ENCODE assay signal across 8 cellular contexts in the genomic region with DNA sequence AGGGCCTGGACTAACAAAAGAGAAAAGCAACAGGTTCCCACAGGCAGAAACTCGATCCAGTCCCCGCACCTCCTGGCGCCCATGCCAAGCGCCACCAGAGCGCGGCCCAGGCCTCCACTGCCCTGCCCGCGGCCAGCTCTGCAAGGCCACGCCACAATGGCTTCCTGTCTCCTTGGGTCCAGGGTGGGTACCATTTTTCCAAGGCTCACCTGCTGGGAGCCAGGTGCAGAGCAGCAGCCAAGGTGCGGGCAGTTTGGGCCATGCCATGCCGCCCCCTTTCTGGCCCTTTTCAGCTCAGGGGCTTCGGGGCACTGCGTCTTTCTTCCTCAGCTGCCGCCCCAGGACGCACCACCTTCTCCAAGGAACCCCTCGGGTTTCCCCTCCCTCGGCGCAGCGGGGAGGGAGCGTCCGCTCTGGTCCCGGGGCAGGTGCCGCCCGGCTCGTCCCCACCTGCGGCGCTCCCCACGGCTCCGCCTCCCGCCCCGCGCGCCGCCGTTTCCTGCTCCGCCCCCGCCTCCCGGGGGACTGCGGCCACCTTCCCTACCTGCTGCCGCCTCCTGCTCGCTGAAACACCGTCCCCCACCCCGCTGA. TPM values are rescaled to one million over a fixed set of nuclear protein-coding genes. Genes with fewer than 3 reads are reported as not detected.
DNase-seq lines count a peak whose midpoint lies in the region; ATAC-seq and TF ChIP-seq lines count a peak whose summit lies in the region.

Gene ILDR1, minus strand, starts transcription at position 437 of the 591 bp plus-strand sequence. Its CDS starts 170 bp downstream, at position 267.

- 4% methylated on average over 22 of the region's 43 CpGs for WGBS in esophagus muscularis mucosa

- no peak for TF ChIP-seq CTCF in GM12865 (IDR thresholded peaks at IDR 0.05; ENCODE audit: insufficient read depth, low read depth, low read length, missing control alignments)
- no peak for TF ChIP-seq CTCF in esophagus muscularis mucosa (IDR thresholded peaks at IDR 0.05)

- peaks cover 0 to 30% (median 3%) of the 10 kb centered on the region in 4 donors for H3K27me3 ChIP-seq in esophagus muscularis mucosa

- no peaks in the 10 kb centered on the region for H3K36me3 Mint-ChIP-seq in stimulated activated effector memory CD8-positive, alpha-beta T cell treated with anti-CD3 and anti-CD28 coated beads, Interleukin-12 subunit alpha, Interleukin-12 subunit beta, amount 100 ng/mL, for 72 hours

- H3K4me1 Mint-ChIP-seq in stimulated activated effector memory CD8-positive, alpha-beta T cell treated with anti-CD3 and anti-CD28 coated beads, Interleukin-12 subunit alpha, Interleukin-12 subunit beta, amount 100 ng/mL, for 72 hours: peaks cover 6% of the 10 kb centered on the region

- H3K4me3 ChIP-seq in GM12865 (ENCODE audit: low read depth, low read length) (peak within 1 kb of the TSS; percentile 54), esophagus muscularis mucosa (peak within 1 kb of the TSS in 2 of 4 donors; percentile 22 to 39)

- DNase-seq in GM12865 (ENCODE audit: low read depth) (peak; percentile 72), NCI-H748 treated with DMSO at 0.1 percent for 48 hours (lab: John Stamatoyannopoulos, UW) (peak; percentile 2), esophagus muscularis mucosa (ENCODE audit: extremely low spot score) (peak; percentile 80), EL (no peak), AG20443 (ENCODE audit: low spot score) (no peak), NCI-H1048 (lab: John Stamatoyannopoulos, UW) (no peak)
- peak in 1 of 2 donors; percentile 46 for DNase-seq in stimulated activated effector memory CD8-positive, alpha-beta T cell treated with anti-CD3 and anti-CD28 coated beads, Interleukin-12 subunit alpha, Interleukin-12 subunit beta, amount 100 ng/mL, for 72 hours (ENCODE audit: low spot score in 2 of 2)

- no peak within 1 kb of the TSS for H3K27ac ChIP-seq in esophagus muscularis mucosa (replicated peaks in 1 of 4)

- no peak for TF ChIP-seq EP300 in esophagus muscularis mucosa (IDR thresholded peaks at IDR 0.05)

- peak; percentile 42 for ATAC-seq in HG02623 (IDR thresholded peaks at IDR 0.05; ENCODE audit: unreplicated experiment)
- peak; percentile 54 for ATAC-seq in stimulated activated effector memory CD8-positive, alpha-beta T cell treated with anti-CD3 and anti-CD28 coated beads, Interleukin-12 subunit alpha, Interleukin-12 subunit beta, amount 100 ng/mL, for 72 hours

- H3K36me3 ChIP-seq in esophagus muscularis mucosa: no peaks in the 10 kb centered on the region

- no peak within 1 kb of the TSS for H3K27ac Mint-ChIP-seq in stimulated activated effector memory CD8-positive, alpha-beta T cell treated with anti-CD3 and anti-CD28 coated beads, Interleukin-12 subunit alpha, Interleukin-12 subunit beta, amount 100 ng/mL, for 72 hours

- peak within 1 kb of the TSS; percentile 57 for H3K4me3 Mint-ChIP-seq in stimulated activated effector memory CD8-positive, alpha-beta T cell treated with anti-CD3 and anti-CD28 coated beads, Interleukin-12 subunit alpha, Interleukin-12 subunit beta, amount 100 ng/mL, for 72 hours

- TF ChIP-seq POLR2A in esophagus muscularis mucosa (IDR thresholded peaks at IDR 0.05; ENCODE audit: low read depth): no peak

- no peaks in the 10 kb centered on the region for H3K9me3 Mint-ChIP-seq in stimulated activated effector memory CD8-positive, alpha-beta T cell treated with anti-CD3 and anti-CD28 coated beads, Interleukin-12 subunit alpha, Interleukin-12 subunit beta, amount 100 ng/mL, for 72 hours

- H3K4me1 ChIP-seq in esophagus muscularis mucosa: peaks cover 0 to 7% (median 3%) of the 10 kb centered on the region in 4 donors

- intact Hi-C loops in esophagus muscularis mucosa (cut with DNase I): no loop called here

- H3K9me3 ChIP-seq in esophagus muscularis mucosa: no peaks in the 10 kb centered on the region

RNA-seq across cellular contexts. Expression of gene ILDR1, which starts in this region (rescaled TPM):
- total RNA-seq in esophagus muscularis mucosa: under 1 TPM in 1 of 4 donors, not detected in 3; 0.63 TPM

Comparison
In these comparisons a context has a peak if more than half of its experiments do, and no peak if none do; other contexts are left out.
1. Peak in DNase-seq in esophagus muscularis mucosa; RNA of the gene not detected or under 1 TPM.
2. DNase-seq: peak in GM12865 (single experiment) and NCI-H748 treated with DMSO at 0.1 percent for 48 hours (single experiment); none in EL (single experiment), AG20443 (single experiment) and NCI-H1048 (single experiment).